Comparison of ENCODE assay signal across 11 cellular contexts in the genomic region with DNA sequence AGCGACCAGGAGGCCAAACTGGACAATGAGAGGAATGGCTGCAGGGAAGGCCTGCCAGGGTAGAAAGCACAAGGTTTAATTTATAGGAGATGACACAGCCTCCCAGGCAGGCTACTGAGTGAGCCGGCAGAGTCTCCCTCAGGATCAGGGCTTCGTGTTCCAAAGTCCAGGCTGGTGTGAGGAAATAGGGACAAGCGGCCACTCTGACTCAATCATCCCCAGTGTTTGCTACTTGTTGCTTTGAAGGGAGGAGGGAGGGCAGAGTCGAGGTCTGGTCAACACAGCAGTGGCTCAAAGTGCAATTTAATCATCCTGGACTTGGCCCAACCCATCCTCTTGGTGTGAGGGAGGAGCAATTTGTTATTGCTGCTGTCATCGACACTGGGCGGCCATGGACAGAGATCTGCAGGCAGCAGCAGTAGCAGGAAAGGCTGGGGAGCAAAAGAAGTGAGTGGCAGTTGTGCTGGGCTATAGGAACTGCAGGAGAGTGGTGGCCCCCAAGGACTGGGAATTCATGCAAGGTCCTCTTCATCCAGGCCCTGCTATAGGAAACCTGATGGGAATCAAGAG. TPM values are rescaled to one million over a fixed set of nuclear protein-coding genes. Genes with fewer than 3 reads are reported as not detected.
DNase-seq lines count a peak whose midpoint lies in the region; ATAC-seq lines count a peak whose summit lies in the region.
"Had no signal": no experiment of that assay in that cellular context is flagged by ENCODE, and none has a peak within 500 bp of the region (broad histone marks: within the 10 kb centered on the region; RNA-seq: fewer than 3 reads in every experiment).

No MANE protein-coding gene starts in this region.

- no peak overlapping the region for H3K9ac ChIP-seq in Karpas-422 (ENCODE audit: low read length)
- H3K9ac ChIP-seq: KMS-11 had no signal

- H2AFZ ChIP-seq in Karpas-422 (ENCODE audit: low read length) = no peak overlapping the region

- H3K79me2 ChIP-seq in Karpas-422 (ENCODE audit: low read length) = no peaks in the 10 kb centered on the region

- no peaks in the 10 kb centered on the region for H3K9me3 ChIP-seq in Karpas-422 (ENCODE audit: low read length)

- H3K27ac ChIP-seq in Karpas-422 (ENCODE audit: low read length) = no peak overlapping the region; the same call in 1 of the 2 replicates
- H3K27ac ChIP-seq: KMS-11 had no signal

- ATAC-seq in HG03378 (IDR thresholded peaks at IDR 0.05; ENCODE audit: unreplicated experiment) = no peak

- DNase-seq in ELR (ENCODE audit: low read depth) = peak; percentile 61
- DNase-seq in Karpas-422 = no peak
- peak; percentile 21 for DNase-seq in fibroblast of gingiva (ENCODE audit: low read depth)
- DNase-seq in renal cortical epithelial cell (ENCODE audit: low read depth) = peak; percentile 97
- no peak for DNase-seq in NK-92 (lab: John Stamatoyannopoulos, UW; ENCODE audit: unreplicated experiment)
- DNase-seq in T-helper 2 cell = no peak
- DNase-seq in putamen (ENCODE audit: low spot score) = no peak
- DNase-seq: activated T-cell treated with anti-CD3 and anti-CD28 coated beads for 4 hours had no signal

- peak overlapping the region; percentile 46 for H3K4me2 ChIP-seq in Karpas-422 (ENCODE audit: low read depth, low read length, poor library complexity, severe bottlenecking)
- H3K4me2 ChIP-seq: KMS-11 had no signal

- no peaks in the 10 kb centered on the region for H3K27me3 ChIP-seq in Karpas-422 (ENCODE audit: low read length)

- H3K9me2 ChIP-seq in Karpas-422 (replicated peaks; ENCODE audit: insufficient read depth, low read length) = no peaks in the 10 kb centered on the region

- H3K4me3 ChIP-seq in Karpas-422 (ENCODE audit: low read length) = peak overlapping the region; percentile 22; the same call in 1 of the 2 replicates
- H3K4me3 ChIP-seq: lung had no signal

- no peaks in the 10 kb centered on the region for H4K20me1 ChIP-seq in Karpas-422 (ENCODE audit: insufficient read depth, low read depth, low read length)

- H3K4me1 ChIP-seq in Karpas-422 (ENCODE audit: low read length) = peaks cover 31% of the 10 kb centered on the region

- no peaks in the 10 kb centered on the region for H3K36me3 ChIP-seq in Karpas-422 (ENCODE audit: insufficient read depth, low read length)

RNA-seq across cellular contexts. Expression of a gene that starts 27.5 kb away (rescaled TPM):
- total RNA-seq in Karpas-422 (2014; rRNA removed; shearing (Covaris generic); ENCODE audit: low replicate concordance) = not detected in 2 replicates
- total RNA-seq in renal cortical epithelial cell = 0.87 and 0.89 TPM in 2 replicates

Comparison
In these comparisons a context has a peak if more than half of its experiments do, and no peak if none do; other contexts are left out.
1. DNase-seq: peak in ELR (single experiment), fibroblast of gingiva (single experiment) and renal cortical epithelial cell (single experiment); none in Karpas-422 (single experiment), NK-92 (single experiment), T-helper 2 cell (0 of 5) and putamen (single experiment).